In genomic region chr17:30970757-30971567, GRCh38 we compare ENCODE assay signal across 8 cellular contexts. TPM values are rescaled to one million over a fixed set of nuclear protein-coding genes. Genes with fewer than 3 reads are reported as not detected.
DNase-seq lines count a peak whose midpoint lies in the region; ATAC-seq and TF ChIP-seq lines count a peak whose summit lies in the region.

A gene with protein sequence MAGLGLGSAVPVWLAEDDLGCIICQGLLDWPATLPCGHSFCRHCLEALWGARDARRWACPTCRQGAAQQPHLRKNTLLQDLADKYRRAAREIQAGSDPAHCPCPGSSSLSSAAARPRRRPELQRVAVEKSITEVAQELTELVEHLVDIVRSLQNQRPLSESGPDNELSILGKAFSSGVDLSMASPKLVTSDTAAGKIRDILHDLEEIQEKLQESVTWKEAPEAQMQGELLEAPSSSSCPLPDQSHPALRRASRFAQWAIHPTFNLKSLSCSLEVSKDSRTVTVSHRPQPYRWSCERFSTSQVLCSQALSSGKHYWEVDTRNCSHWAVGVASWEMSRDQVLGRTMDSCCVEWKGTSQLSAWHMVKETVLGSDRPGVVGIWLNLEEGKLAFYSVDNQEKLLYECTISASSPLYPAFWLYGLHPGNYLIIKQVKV (plus strand): TSS chr17:30971039. CDS start chr17:30971074, 35 bp downstream.

- peak; percentile 31 for TF ChIP-seq CTCF in GM12873 (IDR thresholded peaks at IDR 0.05; ENCODE audit: insufficient read depth, low read depth, low read length, missing control alignments)
- peak in 3 of 4 donors; percentile 5 to 29 (median 22) for TF ChIP-seq CTCF in right lobe of liver (IDR thresholded peaks at IDR 0.05)

- peaks cover 6% of the 10 kb centered on the region in 2 donors for H3K4me1 ChIP-seq in duodenal mucosa (ENCODE audit: control insufficient read depth in 1 of 2, insufficient read depth in 2 of 2, low read length in 2 of 2)
- H3K4me1 ChIP-seq in right lobe of liver = peaks cover 0 to 12% (median 0%) of the 10 kb centered on the region in 4 donors

- H3K9me3 ChIP-seq in duodenal mucosa (ENCODE audit: control insufficient read depth in 1 of 2, low read length in 2 of 2) (no peaks in the 10 kb centered on the region), right lobe of liver (no peaks in the 10 kb centered on the region)

- intact Hi-C loops in right lobe of liver (cut with DNase I) = no loop called here

- H3K9ac ChIP-seq in duodenal mucosa (ENCODE audit: low read depth in 1 of 2, low read length in 2 of 2) = peak within 1 kb of the TSS; percentile 76 to 91

- TF ChIP-seq POLR2A in right lobe of liver (IDR thresholded peaks at IDR 0.05) = peak; percentile 61

- ATAC-seq in HG02759 (IDR thresholded peaks at IDR 0.05; ENCODE audit: unreplicated experiment) (peak; percentile 74), right lobe of liver (peak; percentile 80 to 90 (median 84))

- 6% methylated on average over 21 of the region's 70 CpGs for WGBS in right lobe of liver (ENCODE audit: insufficient coverage, low coverage, low lambda C conversion rate, missing lambda C conversion rate)

- H3K27ac ChIP-seq in duodenal mucosa (ENCODE audit: low read depth, low read length) (peak within 1 kb of the TSS; percentile 98), right lobe of liver (peak within 1 kb of the TSS; percentile 60 to 92 (median 79))

- peak within 1 kb of the TSS; percentile 68 to 81 for H3K4me3 ChIP-seq in duodenal mucosa (ENCODE audit: low read depth in 1 of 2, low read length in 2 of 2)
- peak within 1 kb of the TSS; percentile 52 to 57 (median 54) for H3K4me3 ChIP-seq in right lobe of liver

- peak; percentile 80 for DNase-seq in NCI-H2227 (lab: John Stamatoyannopoulos, UW; ENCODE audit: unreplicated experiment)
- DNase-seq in activated CD4-positive, alpha-beta T cell treated with anti-CD3 and anti-CD28 coated beads, Interleukin-2, amount 50 U/mL, for 4 hours = peak; percentile 43 to 49
- peak; percentile 73 to 83 (median 75) for DNase-seq in right lobe of liver
- DNase-seq in stimulated activated CD4-positive, alpha-beta T cell treated with anti-CD3 and anti-CD28 coated beads, Interleukin-4, amount 100 ng/mL, for 24 hours = peak; percentile 59
- DNase-seq in NCI-H2081 (lab: John Stamatoyannopoulos, UW) = no peak

- no peaks in the 10 kb centered on the region for H3K27me3 ChIP-seq in duodenal mucosa (ENCODE audit: control insufficient read depth in 1 of 2, insufficient read depth in 2 of 2, low read length in 2 of 2)
- H3K27me3 ChIP-seq in right lobe of liver = no peaks in the 10 kb centered on the region

- H3K36me3 ChIP-seq in duodenal mucosa (ENCODE audit: control insufficient read depth in 1 of 2, insufficient read depth in 2 of 2, low read length in 2 of 2) (peaks cover 4 to 7% of the 10 kb centered on the region in 2 donors), right lobe of liver (no peaks in the 10 kb centered on the region)

RNA-seq across cellular contexts. Expression of the gene that starts here (rescaled TPM):
- 1 to 10 TPM; 3.7 to 6.1 (median 4.6) TPM for total RNA-seq in right lobe of liver

Comparison
In these comparisons a context has a peak if more than half of its experiments do, and no peak if none do; other contexts are left out.
1. DNase-seq: peak in NCI-H2227 (single experiment), activated CD4-positive, alpha-beta T cell treated with anti-CD3 and anti-CD28 coated beads, Interleukin-2, amount 50 U/mL, for 4 hours (2 of 2), right lobe of liver (3 of 3) and stimulated activated CD4-positive, alpha-beta T cell treated with anti-CD3 and anti-CD28 coated beads, Interleukin-4, amount 100 ng/mL, for 24 hours (single experiment); none in NCI-H2081 (0 of 2).